In genomic region chr9:34097865-34098264, GRCh38 we compare ENCODE assay signal across 16 cellular contexts. TPM values are rescaled to one million over a fixed set of nuclear protein-coding genes. Genes with fewer than 3 reads are reported as not detected.
DNase-seq lines count a peak whose midpoint lies in the region; ATAC-seq and TF ChIP-seq lines count a peak whose summit lies in the region.
"Had no signal": no experiment of that assay in that cellular context is flagged by ENCODE, and none has a peak within 500 bp of the region (broad histone marks: within the 10 kb centered on the region; RNA-seq: fewer than 3 reads in every experiment).

No MANE protein-coding gene starts in this region.

- intact Hi-C loops in lower lobe of right lung (cut with DNase I): no loop called here

- no peaks in the 10 kb centered on the region for H3K4me1 ChIP-seq in lower lobe of right lung

- no peak for TF ChIP-seq CTCF in lower lobe of right lung (IDR thresholded peaks at IDR 0.05)

- H3K27me3 ChIP-seq in lower lobe of right lung (ENCODE audit: low read depth): no peaks in the 10 kb centered on the region
- H3K27me3 ChIP-seq: adrenal gland, BLaER1 had no signal

- no peak overlapping the region for H3K27ac ChIP-seq in lower lobe of right lung
- H3K27ac ChIP-seq: BLaER1 had no signal

- no peak overlapping the region for H3K27ac Mint-ChIP-seq in activated naive CD4-positive, alpha-beta T cell treated with anti-CD3 and anti-CD28 coated beads, Interleukin-2, amount 50 U/mL, for 72 hours
- H3K27ac Mint-ChIP-seq: mesothelial cell of epicardium; T-helper 2 cell treated with Interferon-gamma antibody and Interleukin-4, amounts not matched to agents 5 μg/mL and 100 μg/mL, for 36 hours; type B pancreatic cell had no signal

- H3K36me3 ChIP-seq in lower lobe of right lung: peaks cover 95% of the 10 kb centered on the region

- H3K9me3 Mint-ChIP-seq in activated naive CD4-positive, alpha-beta T cell treated with anti-CD3 and anti-CD28 coated beads, Interleukin-2, amount 50 U/mL, for 72 hours: no peaks in the 10 kb centered on the region
- H3K9me3 Mint-ChIP-seq: mesothelial cell of epicardium; T-helper 2 cell treated with Interferon-gamma antibody and Interleukin-4, amounts not matched to agents 5 μg/mL and 100 μg/mL, for 36 hours; type B pancreatic cell had no signal

- DNase-seq in germinal center (ENCODE audit: low spot score) (peak; percentile 81), NCI-H748 (lab: John Stamatoyannopoulos, UW; ENCODE audit: unreplicated experiment) (no peak), lower lobe of right lung (no peak), DMS153 treated with DMSO at 0.1 percent for 48 hours (lab: John Stamatoyannopoulos, UW; ENCODE audit: unreplicated experiment) (no peak)
- no peak for DNase-seq in activated naive CD4-positive, alpha-beta T cell treated with anti-CD3 and anti-CD28 coated beads, Interleukin-2, amount 50 U/mL, for 72 hours (ENCODE audit: low spot score in 2 of 2)
- DNase-seq: NCI-H2029; stimulated activated CD4-positive, alpha-beta T cell treated with anti-CD3 and anti-CD28 coated beads, Interleukin-4, amount 100 ng/mL, for 24 hours had no signal

- H3K36me3 Mint-ChIP-seq in activated naive CD4-positive, alpha-beta T cell treated with anti-CD3 and anti-CD28 coated beads, Interleukin-2, amount 50 U/mL, for 72 hours: no peaks in the 10 kb centered on the region

- ATAC-seq in GM19023 (IDR thresholded peaks at IDR 0.05; ENCODE audit: unreplicated experiment): peak; percentile 79
- ATAC-seq in GM21737 (IDR thresholded peaks at IDR 0.05; ENCODE audit: unreplicated experiment): peak; percentile 62
- ATAC-seq in HG03135 (IDR thresholded peaks at IDR 0.05; ENCODE audit: unreplicated experiment): peak; percentile 70
- ATAC-seq in activated naive CD4-positive, alpha-beta T cell treated with anti-CD3 and anti-CD28 coated beads, Interleukin-2, amount 50 U/mL, for 72 hours: no peak
- ATAC-seq in lower lobe of right lung: no peak
- ATAC-seq: Right ventricle myocardium inferior had no signal

- no peak overlapping the region for H3K4me3 ChIP-seq in lower lobe of right lung
- H3K4me3 ChIP-seq: adrenal gland, BLaER1 had no signal

- no peaks in the 10 kb centered on the region for H3K9me3 ChIP-seq in lower lobe of right lung
- H3K9me3 ChIP-seq: adrenal gland, BLaER1 had no signal

RNA-seq across cellular contexts. Expression of gene DCAF12, which starts 28.6 kb away (rescaled TPM):
- total RNA-seq in activated naive CD4-positive, alpha-beta T cell treated with anti-CD3 and anti-CD28 coated beads, Interleukin-2, amount 50 U/mL, for 72 hours: 10 to 100 TPM; 35.1 to 42.4 TPM
- total RNA-seq in lower lobe of right lung: 38.5 TPM

RNA-seq across cellular contexts. Expression of gene UBAP2, which starts 49.2 kb away (rescaled TPM):
- total RNA-seq in activated naive CD4-positive, alpha-beta T cell treated with anti-CD3 and anti-CD28 coated beads, Interleukin-2, amount 50 U/mL, for 72 hours: 10 to 100 TPM; 48.2 to 50.3 TPM
- 33.3 TPM for total RNA-seq in lower lobe of right lung

Comparison
In these comparisons a context has a peak if more than half of its experiments do, and no peak if none do; other contexts are left out.
1. ATAC-seq: peak in GM19023 (single experiment), GM21737 (single experiment) and HG03135 (single experiment); none in activated naive CD4-positive, alpha-beta T cell treated with anti-CD3 and anti-CD28 coated beads, Interleukin-2, amount 50 U/mL, for 72 hours (0 of 2) and lower lobe of right lung (0 of 2).